9 cellular contexts compared by ENCODE assay signal in the genomic region with DNA sequence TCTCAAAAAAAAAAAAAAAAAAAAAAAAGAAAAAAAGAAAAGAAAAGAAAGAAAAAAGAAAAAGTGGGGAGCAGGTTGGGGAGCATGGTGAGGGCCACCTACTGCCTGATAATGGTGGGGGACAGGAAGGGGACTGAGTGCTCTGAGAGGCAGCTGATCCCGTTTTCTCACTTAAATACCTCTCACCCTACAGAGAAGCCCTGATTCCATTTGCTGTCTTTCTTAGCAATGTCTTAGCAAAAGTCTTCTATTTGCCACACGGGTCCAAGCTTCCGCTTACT. TPM values are rescaled to one million over a fixed set of nuclear protein-coding genes. Genes with fewer than 3 reads are reported as not detected.
DNase-seq lines count a peak whose midpoint lies in the region; ATAC-seq and TF ChIP-seq lines count a peak whose summit lies in the region.
"Had no signal": no experiment of that assay in that cellular context is flagged by ENCODE, and none has a peak within 500 bp of the region (broad histone marks: within the 10 kb centered on the region; RNA-seq: fewer than 3 reads in every experiment).

No MANE protein-coding gene starts in this region.

- H3K79me2 ChIP-seq in PC-3 (ENCODE audit: low read length), result peaks cover 5% of the 10 kb centered on the region; the same call in 1 of the 2 replicates

- H2AFZ ChIP-seq in PC-3 (ENCODE audit: low read length), result peak overlapping the region; percentile 81
- no peak overlapping the region for H2AFZ ChIP-seq in neuron (ENCODE audit: low read depth, low read length)

- 0 out of 2 replicates have a peak overlapping the region, but pooled peaks have one; percentile 6 for H3K9ac ChIP-seq in PC-3 (ENCODE audit: low read length)

- DNase-seq in CD14-positive monocyte (ENCODE audit: low spot score) (no peak), PC-3 (no peak), endothelial cell (ENCODE audit: low spot score) (no peak), retina (no peak), NCI-H187 treated with DMSO at 0.1 percent for 48 hours (lab: John Stamatoyannopoulos, UW) (no peak), NCI-H345 treated with DMSO at 0.1 percent for 48 hours (lab: John Stamatoyannopoulos, UW; ENCODE audit: unreplicated experiment) (no peak), nucleus accumbens (lab: John Stamatoyannopoulos, UW) (no peak)
- DNase-seq: NCI-H2107 had no signal

- no peaks in the 10 kb centered on the region for H3K36me3 ChIP-seq in PC-3 (ENCODE audit: low read depth, low read length)
- no peaks in the 10 kb centered on the region for H3K36me3 ChIP-seq in neuron (ENCODE audit: insufficient read depth, low read length)

- H3K9me3 Mint-ChIP-seq in CD14-positive monocyte (peaks cover 0 to 5% (median 0%) of the 10 kb centered on the region in 7 donors), endothelial cell (ENCODE audit: unreplicated experiment) (no peaks in the 10 kb centered on the region)

- H3K4me1 ChIP-seq in PC-3 (ENCODE audit: insufficient read depth, low read length) (peaks cover 3% of the 10 kb centered on the region; the same call in 1 of the 2 replicates), neuron (ENCODE audit: insufficient read depth, low read length) (peaks cover 8% of the 10 kb centered on the region)

- H3K27me3 Mint-ChIP-seq in CD14-positive monocyte (ENCODE audit: low read depth in 3 of 3), result peaks cover 5 to 13% (median 5%) of the 10 kb centered on the region in 3 donors
- no peaks in the 10 kb centered on the region for H3K27me3 Mint-ChIP-seq in endothelial cell (ENCODE audit: unreplicated experiment)

- H3K9me3 ChIP-seq in PC-3 (ENCODE audit: low read length), result no peaks in the 10 kb centered on the region
- H3K9me3 ChIP-seq in neuron (ENCODE audit: low read length), result no peaks in the 10 kb centered on the region

- H3K4me3 Mint-ChIP-seq in CD14-positive monocyte (peak overlapping the region; percentile 89 to 97), endothelial cell (ENCODE audit: unreplicated experiment) (peak overlapping the region; percentile 90)

- peak overlapping the region; percentile 96 to 98 (median 98) for H3K27ac Mint-ChIP-seq in CD14-positive monocyte
- peak overlapping the region; percentile 83 for H3K27ac Mint-ChIP-seq in endothelial cell (ENCODE audit: unreplicated experiment)

- H3K4me3 ChIP-seq in PC-3 (ENCODE audit: low read length) (peak overlapping the region; percentile 74), neuron (ENCODE audit: low read length) (peak overlapping the region; percentile 55)

- no peak for TF ChIP-seq CTCF in CD14-positive monocyte (IDR thresholded peaks at IDR 0.05)
- no peak for TF ChIP-seq CTCF in PC-3 (conservative IDR thresholded peaks at IDR 0.05; ENCODE audit: low read depth, low read length)
- no peak for TF ChIP-seq CTCF in endothelial cell (IDR thresholded peaks at IDR 0.05; ENCODE audit: unreplicated experiment)

- peak overlapping the region; percentile 83 for H3K4me2 ChIP-seq in PC-3 (ENCODE audit: low read length)

- intact Hi-C loops in CD14-positive monocyte (cut with micrococcal nuclease) (loop anchor here (2.0 to 5.0 kb wide), 2 partner anchors 58 to 105 kb away; partner anchors contain the start of genes GPR157 (in 1 of the 2) and SPSB1 (in 1 of the 2)), PC-3 (cut with micrococcal nuclease) (no loop called here)

- POLR2A ChIA-PET in PC-3 (lab: Charles Lee; ENCODE audit: unreplicated experiment), result interaction anchor here (0.6 kb wide), 2 partner anchors 271 to 351 kb away, joined by 3 read pairs; no protein-coding TSS in a partner anchor

- H4K20me1 ChIP-seq in PC-3 (ENCODE audit: low read length), result no peaks in the 10 kb centered on the region

- no peak overlapping the region for H3K27ac ChIP-seq in PC-3 (ENCODE audit: low read length)

- no peaks in the 10 kb centered on the region for H3K27me3 ChIP-seq in PC-3 (ENCODE audit: low read length)
- H3K27me3 ChIP-seq in neuron (ENCODE audit: insufficient read depth, low read length), result peaks cover 6% of the 10 kb centered on the region

- ATAC-seq in PC-3, result no peak

- H3K36me3 Mint-ChIP-seq in CD14-positive monocyte, result peaks cover 12 to 13% of the 10 kb centered on the region in 2 donors
- no peaks in the 10 kb centered on the region for H3K36me3 Mint-ChIP-seq in endothelial cell (ENCODE audit: low read depth, unreplicated experiment)

- CTCF ChIA-PET in PC-3 (lab: Charles Lee), result interaction anchor here (0.9 to 1.3 kb wide), 2 partner anchors 123 to 257 kb away, joined by 5 to 9 read pairs; no protein-coding TSS in a partner anchor

- no TSS peak for BruUV-seq in PC-3 (replicated peaks; lab: Mats Ljungman, UMichigan)

- H3K4me1 Mint-ChIP-seq in CD14-positive monocyte (peaks cover 75% of the 10 kb centered on the region), endothelial cell (ENCODE audit: unreplicated experiment) (no peaks in the 10 kb centered on the region)

- H3K9me2 ChIP-seq in PC-3 (replicated peaks; ENCODE audit: low read length), result no peaks in the 10 kb centered on the region

- no peaks in the 10 kb centered on the region for H3F3A ChIP-seq in PC-3 (ENCODE audit: low read length, unreplicated experiment)

RNA-seq across cellular contexts. Expression of gene H6PD, which starts 0.7 kb away (rescaled TPM):
- polyA plus RNA-seq in CD14-positive monocyte, result 10 to 100 TPM in 1 of 2 donors, 1 to 10 TPM in 1; 8.6 to 15.9 TPM
- 6.8 and 8.9 TPM in 2 replicates for total RNA-seq in PC-3 (2014; rRNA removed)
- 18.6 TPM for total RNA-seq in endothelial cell (ENCODE audit: unreplicated experiment)

RNA-seq across cellular contexts. Expression of gene SPSB1, which starts 58.8 kb away (rescaled TPM):
- 1 to 10 TPM in 1 of 2 donors, under 1 TPM in 1; 0.15 to 1.2 TPM for polyA plus RNA-seq in CD14-positive monocyte
- total RNA-seq in PC-3 (2014; rRNA removed), result 18.1 and 32.9 TPM in 2 replicates
- total RNA-seq in endothelial cell (ENCODE audit: unreplicated experiment), result 8.1 TPM
